In genomic region chr16:48366165-48367093, GRCh38 we compare ENCODE assay signal across 8 cellular contexts. TPM values are rescaled to one million over a fixed set of nuclear protein-coding genes. Genes with fewer than 3 reads are reported as not detected.
DNase-seq lines count a peak whose midpoint lies in the region; ATAC-seq and TF ChIP-seq lines count a peak whose summit lies in the region.

No MANE protein-coding gene starts in this region.

- TF ChIP-seq EP300 in ovary (IDR thresholded peaks at IDR 0.05), result no peak

- peak; percentile 64 to 83 (median 74) for DNase-seq in CD4-positive, alpha-beta memory T cell
- peak; percentile 29 for DNase-seq in activated gamma-delta T cell treated with anti-CD3 and anti-CD28 coated beads, Interleukin-2, amount 50 U/mL, for 16 hours (ENCODE audit: low read depth)
- DNase-seq in germinal center (ENCODE audit: low spot score), result peak; percentile 66
- DNase-seq in ovary, result peak in 1 of 5 donors; percentile 56
- no peak for DNase-seq in NCI-H187 (lab: John Stamatoyannopoulos, UW)

- H3K27me3 Mint-ChIP-seq in CD4-positive, alpha-beta memory T cell, result no peaks in the 10 kb centered on the region

- intact Hi-C loops in CD4-positive, alpha-beta memory T cell (cut with micrococcal nuclease), result loop anchor here (1.0 to 5.0 kb wide), 4 partner anchors 13 to 246 kb away; partner anchors contain the start of gene SIAH1
- intact Hi-C loops in ovary (cut with DNase I), result loop anchor here in 1 of 4 donors (10.0 kb wide), 1 partner anchor 168 kb away; no protein-coding TSS in a partner anchor

- POLR2A ChIA-PET in CD4-positive, alpha-beta memory T cell (lab: Charles Lee; ENCODE audit: partially characterized antibody), result interaction anchor here (0.9 to 6.4 kb wide), 15 partner anchors 11 to 257 kb away, joined by 3 to 82 read pairs (median 5); partner anchors contain the start of genes LONP2, N4BP1 and SIAH1

- H4K20me1 ChIP-seq in OCI-LY1 (ENCODE audit: insufficient read depth, low read length), result no peaks in the 10 kb centered on the region

- 16 to 20% (median 17%) methylated on average over 21 of the region's 21 CpGs for WGBS in ovary, 3 donors

- TF ChIP-seq CTCF in OCI-LY1 (IDR thresholded peaks at IDR 0.05; ENCODE audit: low read length), result no peak
- TF ChIP-seq CTCF in ovary (IDR thresholded peaks at IDR 0.05), result no peak

- peak overlapping the region; percentile 82 to 86 for H3K4me3 ChIP-seq in CD4-positive, alpha-beta memory T cell (ENCODE audit: low read length in 2 of 2)
- peak overlapping the region; percentile 72 for H3K4me3 ChIP-seq in OCI-LY1 (ENCODE audit: low read depth, low read length, poor library complexity, severe bottlenecking)
- peak overlapping the region; percentile 51 for H3K4me3 ChIP-seq in ovary

- TF ChIP-seq POLR2A in ovary (IDR thresholded peaks at IDR 0.05), result no peak

- no peak overlapping the region for H2AFZ ChIP-seq in OCI-LY1 (ENCODE audit: low read length)

- peak overlapping the region; percentile 60 for H3K9ac ChIP-seq in OCI-LY1 (ENCODE audit: low read length)

- H3K9me2 ChIP-seq in OCI-LY1 (ENCODE audit: low read depth, low read length), result no peaks in the 10 kb centered on the region

- no peaks in the 10 kb centered on the region for H3K36me3 ChIP-seq in CD4-positive, alpha-beta memory T cell (ENCODE audit: insufficient read depth, low read length)
- peaks cover 8% of the 10 kb centered on the region for H3K36me3 ChIP-seq in OCI-LY1 (ENCODE audit: insufficient read depth, low read length)
- no peaks in the 10 kb centered on the region for H3K36me3 ChIP-seq in ovary

- ATAC-seq in GM19035 (IDR thresholded peaks at IDR 0.05; ENCODE audit: unreplicated experiment) (peak; percentile 61), HG03175 (IDR thresholded peaks at IDR 0.05; ENCODE audit: unreplicated experiment) (peak; percentile 68)

- H3F3A ChIP-seq in OCI-LY1 (ENCODE audit: insufficient read depth, low read length), result no peaks in the 10 kb centered on the region

- peaks cover 84% of the 10 kb centered on the region for H3K79me2 ChIP-seq in OCI-LY1 (ENCODE audit: insufficient read depth, low read length)

- no peaks in the 10 kb centered on the region for H3K9me3 ChIP-seq in CD4-positive, alpha-beta memory T cell (ENCODE audit: control insufficient read depth in 1 of 2, low read length in 2 of 2)
- H3K9me3 ChIP-seq in OCI-LY1 (ENCODE audit: low read length), result no peaks in the 10 kb centered on the region
- no peaks in the 10 kb centered on the region for H3K9me3 ChIP-seq in ovary

- peak overlapping the region; percentile 88 to 99 (median 98) for H3K27ac Mint-ChIP-seq in CD4-positive, alpha-beta memory T cell

- H3K4me1 ChIP-seq in CD4-positive, alpha-beta memory T cell (ENCODE audit: insufficient read depth, low read length), result peaks cover 22% of the 10 kb centered on the region
- H3K4me1 ChIP-seq in OCI-LY1 (ENCODE audit: insufficient read depth, low read length, severe bottlenecking) (peaks cover 33% of the 10 kb centered on the region), ovary (ENCODE audit: insufficient read depth) (peaks cover 17% of the 10 kb centered on the region)

- peak overlapping the region; percentile 97 for H3K4me2 ChIP-seq in OCI-LY1 (ENCODE audit: low read length)

- H3K4me1 Mint-ChIP-seq in CD4-positive, alpha-beta memory T cell, result peaks cover 23 to 37% (median 30%) of the 10 kb centered on the region in 4 donors

- H3K4me3 Mint-ChIP-seq in CD4-positive, alpha-beta memory T cell, result peak overlapping the region; percentile 85 to 97 (median 94)

- no peaks in the 10 kb centered on the region for H3K27me3 ChIP-seq in CD4-positive, alpha-beta memory T cell (ENCODE audit: insufficient read depth, low read length)
- H3K27me3 ChIP-seq in OCI-LY1 (ENCODE audit: insufficient read depth, low read length), result no peaks in the 10 kb centered on the region
- no peaks in the 10 kb centered on the region for H3K27me3 ChIP-seq in ovary

- CTCF ChIA-PET in CD4-positive, alpha-beta memory T cell (lab: Charles Lee; ENCODE audit: partially characterized antibody), result interaction anchor here (1.1 to 4.9 kb wide), 8 partner anchors 9 to 263 kb away, joined by 3 to 47 read pairs (median 6); no protein-coding TSS in a partner anchor

- H3K36me3 Mint-ChIP-seq in CD4-positive, alpha-beta memory T cell, result peaks cover 3 to 10% of the 10 kb centered on the region in 2 donors

- no peaks in the 10 kb centered on the region for H3K9me3 Mint-ChIP-seq in CD4-positive, alpha-beta memory T cell

- peak overlapping the region; percentile 76 for H3K27ac ChIP-seq in CD4-positive, alpha-beta memory T cell (ENCODE audit: low read depth, low read length)
- H3K27ac ChIP-seq in OCI-LY1 (ENCODE audit: low read depth, low read length, poor library complexity, severe bottlenecking) (peak overlapping the region; percentile 44), ovary (peak overlapping the region; percentile 6 to 46)

RNA-seq across cellular contexts. Expression of gene SIAH1, which starts 18.8 kb away (rescaled TPM):
- total RNA-seq in CD4-positive, alpha-beta memory T cell, result 10 to 100 TPM; 11.9 to 14.9 TPM
- polyA plus RNA-seq in CD4-positive, alpha-beta memory T cell, result 10 to 100 TPM; 11.9 to 13.5 TPM
- 10 to 100 TPM; 24.3 to 36.4 (median 28.6) TPM for total RNA-seq in ovary
- 10 to 100 TPM; 24.6 to 26.5 TPM for polyA plus RNA-seq in ovary

Comparison
In these comparisons a context has a peak if more than half of its experiments do, and no peak if none do; other contexts are left out.
1. DNase-seq: peak in CD4-positive, alpha-beta memory T cell (5 of 5), activated gamma-delta T cell treated with anti-CD3 and anti-CD28 coated beads, Interleukin-2, amount 50 U/mL, for 16 hours (single experiment) and germinal center (single experiment); none in NCI-H187 (0 of 2).
2. H3K27ac ChIP-seq: peak in every context shown above with its lines; median percentile 76 in CD4-positive, alpha-beta memory T cell; 44 in OCI-LY1; 26 in ovary.
3. Peak in every context shown above with its lines, with median percentiles within 50 percentile points of each other: H3K4me3 ChIP-seq.